1 cellular context compared by ENCODE assay signal in the genomic region with DNA sequence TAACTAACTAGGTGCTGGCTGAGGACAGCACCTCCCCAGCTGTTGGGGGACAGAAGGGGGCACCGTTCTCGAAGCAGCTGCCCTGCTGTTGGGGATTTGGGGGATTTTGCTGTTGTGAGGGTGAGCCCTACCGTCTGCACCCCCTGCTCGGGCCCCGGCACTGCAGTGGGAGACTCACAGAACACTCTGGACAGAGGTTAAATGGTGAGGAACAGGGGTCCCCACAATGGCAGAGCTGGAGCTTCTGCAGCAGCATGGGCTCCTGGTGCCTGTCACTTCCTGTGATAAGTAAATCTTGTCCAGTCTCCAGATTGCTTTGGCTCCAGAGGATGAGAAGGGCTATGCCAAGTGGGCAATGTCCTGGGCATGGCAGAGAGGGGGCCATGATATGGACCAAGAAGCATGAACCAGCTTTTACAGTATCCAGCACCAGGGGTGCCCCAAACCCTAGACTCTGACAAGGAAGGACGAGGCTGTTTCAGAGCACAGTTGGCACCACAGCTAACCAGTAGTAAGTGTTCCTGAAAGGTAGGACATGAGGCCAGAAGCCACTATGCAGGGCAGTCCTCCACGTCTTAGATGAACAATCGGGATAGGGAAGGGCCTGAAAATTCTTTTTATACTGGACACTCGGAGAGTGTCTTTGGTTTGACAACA.
TF ChIP-seq lines count a peak whose summit lies in the region.

No MANE protein-coding gene starts in this region.

TF ChIP-seq in GM12878, 131 proteins besides CTCF, POLR2A, EP300 and RAD21:
- no peak for TF ChIP-seq DPF2 (IDR thresholded peaks at IDR 0.05)
- no peak for TF ChIP-seq ZBTB11 (CRISPR knock-in tag; IDR thresholded peaks at IDR 0.05)
- no peak for TF ChIP-seq CEBPB (IDR thresholded peaks at IDR 0.05; ENCODE audit: borderline replicate concordance in 1 of 2, low read depth in 2 of 2, low read length in 2 of 2)
- no peak for TF ChIP-seq SUPT20H (IDR thresholded peaks at IDR 0.05; ENCODE audit: borderline replicate concordance, control insufficient read depth, low read depth, low read length)
- TF ChIP-seq TCF12 (IDR thresholded peaks at IDR 0.05; ENCODE audit: low read depth, low read length): no peak
- TF ChIP-seq USF2 (IDR thresholded peaks at IDR 0.05; ENCODE audit: borderline replicate concordance, low read depth, low read length): no peak
- TF ChIP-seq JUNB (IDR thresholded peaks at IDR 0.05): no peak
- TF ChIP-seq ZNF217 (IDR thresholded peaks at IDR 0.05): no peak
- no peak for TF ChIP-seq SMAD5 (IDR thresholded peaks at IDR 0.05; ENCODE audit: low read depth)
- no peak for TF ChIP-seq TCF3 (IDR thresholded peaks at IDR 0.05; ENCODE audit: borderline replicate concordance, insufficient read depth, low read depth, low read length)
- TF ChIP-seq STAT1 (conservative IDR thresholded peaks at IDR 0.05): no peak
- TF ChIP-seq YY1 (IDR thresholded peaks at IDR 0.05; ENCODE audit: low read depth, low read length): no peak
- TF ChIP-seq SMC3 (IDR thresholded peaks at IDR 0.05; ENCODE audit: borderline replicate concordance, low read length): no peak
- TF ChIP-seq PAX8 (IDR thresholded peaks at IDR 0.05): no peak
- TF ChIP-seq ZNF207 (IDR thresholded peaks at IDR 0.05; ENCODE audit: borderline replicate concordance): no peak
- TF ChIP-seq, protein P1, sequence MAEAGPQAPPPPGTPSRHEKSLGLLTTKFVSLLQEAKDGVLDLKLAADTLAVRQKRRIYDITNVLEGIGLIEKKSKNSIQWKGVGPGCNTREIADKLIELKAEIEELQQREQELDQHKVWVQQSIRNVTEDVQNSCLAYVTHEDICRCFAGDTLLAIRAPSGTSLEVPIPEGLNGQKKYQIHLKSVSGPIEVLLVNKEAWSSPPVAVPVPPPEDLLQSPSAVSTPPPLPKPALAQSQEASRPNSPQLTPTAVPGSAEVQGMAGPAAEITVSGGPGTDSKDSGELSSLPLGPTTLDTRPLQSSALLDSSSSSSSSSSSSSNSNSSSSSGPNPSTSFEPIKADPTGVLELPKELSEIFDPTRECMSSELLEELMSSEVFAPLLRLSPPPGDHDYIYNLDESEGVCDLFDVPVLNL (IDR thresholded peaks at IDR 0.05; ENCODE audit: low read depth, low read length): no peak
- no peak for TF ChIP-seq MEF2B (IDR thresholded peaks at IDR 0.05; ENCODE audit: partially characterized antibody, poor library complexity, severe bottlenecking)
- TF ChIP-seq RUNX3 (IDR thresholded peaks at IDR 0.05; ENCODE audit: low read length): no peak
- TF ChIP-seq, protein P2, sequence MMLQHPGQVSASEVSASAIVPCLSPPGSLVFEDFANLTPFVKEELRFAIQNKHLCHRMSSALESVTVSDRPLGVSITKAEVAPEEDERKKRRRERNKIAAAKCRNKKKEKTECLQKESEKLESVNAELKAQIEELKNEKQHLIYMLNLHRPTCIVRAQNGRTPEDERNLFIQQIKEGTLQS (IDR thresholded peaks at IDR 0.05; ENCODE audit: borderline replicate concordance, extremely low read depth, low read depth, low read length): no peak
- TF ChIP-seq, protein P3, sequence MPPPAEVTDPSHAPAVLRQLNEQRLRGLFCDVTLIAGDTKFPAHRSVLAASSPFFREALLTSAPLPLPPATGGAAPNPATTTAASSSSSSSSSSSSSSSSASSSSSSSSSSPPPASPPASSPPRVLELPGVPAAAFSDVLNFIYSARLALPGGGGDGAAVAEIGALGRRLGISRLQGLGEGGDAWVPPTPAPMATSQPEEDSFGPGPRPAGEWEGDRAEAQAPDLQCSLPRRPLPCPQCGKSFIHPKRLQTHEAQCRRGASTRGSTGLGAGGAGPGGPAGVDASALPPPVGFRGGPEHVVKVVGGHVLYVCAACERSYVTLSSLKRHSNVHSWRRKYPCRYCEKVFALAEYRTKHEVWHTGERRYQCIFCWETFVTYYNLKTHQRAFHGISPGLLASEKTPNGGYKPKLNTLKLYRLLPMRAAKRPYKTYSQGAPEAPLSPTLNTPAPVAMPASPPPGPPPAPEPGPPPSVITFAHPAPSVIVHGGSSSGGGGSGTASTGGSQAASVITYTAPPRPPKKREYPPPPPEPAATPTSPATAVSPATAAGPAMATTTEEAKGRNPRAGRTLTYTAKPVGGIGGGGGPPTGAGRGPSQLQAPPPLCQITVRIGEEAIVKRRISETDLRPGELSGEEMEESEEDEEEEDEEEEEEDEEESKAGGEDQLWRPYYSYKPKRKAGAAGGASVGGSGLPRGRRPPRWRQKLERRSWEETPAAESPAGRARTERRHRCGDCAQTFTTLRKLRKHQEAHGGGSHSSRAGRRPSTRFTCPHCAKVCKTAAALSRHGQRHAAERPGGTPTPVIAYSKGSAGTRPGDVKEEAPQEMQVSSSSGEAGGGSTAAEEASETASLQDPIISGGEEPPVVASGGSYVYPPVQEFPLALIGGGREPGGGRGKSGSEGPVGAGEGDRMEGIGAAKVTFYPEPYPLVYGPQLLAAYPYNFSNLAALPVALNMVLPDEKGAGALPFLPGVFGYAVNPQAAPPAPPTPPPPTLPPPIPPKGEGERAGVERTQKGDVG (CRISPR knock-in tag; IDR thresholded peaks at IDR 0.05): no peak
